ENCODE assay signal across 8 cellular contexts in genomic region chr18:41745166-41746049, GRCh38.
DNase-seq lines count a peak whose midpoint lies in the region; ATAC-seq and TF ChIP-seq lines count a peak whose summit lies in the region.

No MANE protein-coding gene starts in this region.

- peaks cover 2% of the 10 kb centered on the region for H3K27me3 Mint-ChIP-seq in neural progenitor cell (ENCODE audit: insufficient read depth, low read depth)
- H3K27me3 Mint-ChIP-seq in activated T-cell treated with anti-CD3 and anti-CD28 coated beads, Interleukin-2, amount 50 U/mL, for 24 hours, result no peaks in the 10 kb centered on the region

- H3K4me3 Mint-ChIP-seq in neural progenitor cell, result peak overlapping the region; percentile 71
- no peak overlapping the region for H3K4me3 Mint-ChIP-seq in activated T-cell treated with anti-CD3 and anti-CD28 coated beads, Interleukin-2, amount 50 U/mL, for 24 hours

- H3K9ac ChIP-seq in DND-41 (ENCODE audit: low read depth, low read length) (no peak overlapping the region), neural progenitor cell (no peak overlapping the region)

- H4K20me1 ChIP-seq in DND-41 (ENCODE audit: insufficient read depth, low read length) (no peaks in the 10 kb centered on the region), neural progenitor cell (ENCODE audit: low read depth) (peaks cover 3% of the 10 kb centered on the region)

- DNase-seq in DND-41 (peak; percentile 19), NAMALWA (ENCODE audit: low spot score) (peak; percentile 46), RPMI8226 (peak; percentile 57), epithelial cell of esophagus (ENCODE audit: low read depth) (peak; percentile 67), neural progenitor cell (ENCODE audit: low spot score) (peak; percentile 83), vagina (ENCODE audit: extremely low spot score in 2 of 2) (no peak)
- DNase-seq in activated T-cell treated with anti-CD3 and anti-CD28 coated beads, Interleukin-2, amount 50 U/mL, for 24 hours, result no peak

- H3K4me1 Mint-ChIP-seq in neural progenitor cell, result peaks cover 25% of the 10 kb centered on the region
- H3K4me1 Mint-ChIP-seq in activated T-cell treated with anti-CD3 and anti-CD28 coated beads, Interleukin-2, amount 50 U/mL, for 24 hours (ENCODE audit: low read depth), result no peaks in the 10 kb centered on the region

- H3K4me2 ChIP-seq in DND-41 (ENCODE audit: insufficient read depth, low read length) (no peak overlapping the region), neural progenitor cell (peak overlapping the region; percentile 74)

- H3K36me3 Mint-ChIP-seq in neural progenitor cell, result peaks cover 3% of the 10 kb centered on the region
- no peaks in the 10 kb centered on the region for H3K36me3 Mint-ChIP-seq in activated T-cell treated with anti-CD3 and anti-CD28 coated beads, Interleukin-2, amount 50 U/mL, for 24 hours (ENCODE audit: low read depth)

- H3K27ac ChIP-seq in DND-41 (ENCODE audit: low read length) (no peak overlapping the region), neural progenitor cell (peak overlapping the region; percentile 76), vagina (no peak overlapping the region)

- H3K79me2 ChIP-seq in DND-41 (ENCODE audit: insufficient read depth, low read length) (no peaks in the 10 kb centered on the region), neural progenitor cell (ENCODE audit: low read depth) (no peaks in the 10 kb centered on the region)

- H3K4me3 ChIP-seq in DND-41 (ENCODE audit: low read depth in 1 of 2, low read length in 2 of 2), result no peak overlapping the region
- H3K4me3 ChIP-seq in epithelial cell of esophagus (ENCODE audit: low read length), result no peak overlapping the region
- H3K4me3 ChIP-seq in neural progenitor cell, result peak overlapping the region; percentile 22
- no peak overlapping the region for H3K4me3 ChIP-seq in vagina

- no peak overlapping the region for H2AFZ ChIP-seq in DND-41 (ENCODE audit: low read depth, low read length)
- H2AFZ ChIP-seq in neural progenitor cell (replicated peaks), result no peak overlapping the region

- H3K9me3 ChIP-seq in DND-41 (ENCODE audit: insufficient read depth, low read length, severe bottlenecking) (no peaks in the 10 kb centered on the region), neural progenitor cell (ENCODE audit: low read depth) (no peaks in the 10 kb centered on the region), vagina (no peaks in the 10 kb centered on the region)

- H3F3A ChIP-seq in neural progenitor cell (ENCODE audit: low read depth), result peaks cover 28% of the 10 kb centered on the region

- H3K36me3 ChIP-seq in DND-41 (ENCODE audit: insufficient read depth, low read length), result no peaks in the 10 kb centered on the region
- H3K36me3 ChIP-seq in neural progenitor cell, result no peaks in the 10 kb centered on the region
- no peaks in the 10 kb centered on the region for H3K36me3 ChIP-seq in vagina

- peak; percentile 57; the same call in 1 of the 3 replicates for ATAC-seq in DND-41 (ENCODE audit: insufficient read depth, low read depth)
- peak; percentile 66 for ATAC-seq in GM21717 (IDR thresholded peaks at IDR 0.05; ENCODE audit: unreplicated experiment)

- peak; percentile 55 for TF ChIP-seq CTCF in DND-41 (IDR thresholded peaks at IDR 0.05; ENCODE audit: borderline replicate concordance, extremely low read depth, low read length, poor library complexity, severe bottlenecking)
- TF ChIP-seq CTCF in epithelial cell of esophagus (IDR thresholded peaks at IDR 0.05; ENCODE audit: insufficient read depth, low read depth, low read length, missing control alignments), result peak; percentile 88
- peak; percentile 89 for TF ChIP-seq CTCF in neural progenitor cell (IDR thresholded peaks at IDR 0.05)
- peak in 1 of 3 experiments; percentile 23 for TF ChIP-seq CTCF in vagina (IDR thresholded peaks at IDR 0.05)

- intact Hi-C loops in vagina (cut with DNase I), result no loop called here

- TF ChIP-seq POLR2A in vagina (IDR thresholded peaks at IDR 0.05), result no peak

- H3K27ac Mint-ChIP-seq in neural progenitor cell, result no peak overlapping the region
- H3K27ac Mint-ChIP-seq in activated T-cell treated with anti-CD3 and anti-CD28 coated beads, Interleukin-2, amount 50 U/mL, for 24 hours, result no peak overlapping the region

- H3K9me3 Mint-ChIP-seq in neural progenitor cell, result peaks cover 5% of the 10 kb centered on the region
- peaks cover 2% of the 10 kb centered on the region for H3K9me3 Mint-ChIP-seq in activated T-cell treated with anti-CD3 and anti-CD28 coated beads, Interleukin-2, amount 50 U/mL, for 24 hours

- no peaks in the 10 kb centered on the region for H3K27me3 ChIP-seq in DND-41 (ENCODE audit: insufficient read depth, low read length, poor library complexity)
- no peaks in the 10 kb centered on the region for H3K27me3 ChIP-seq in neural progenitor cell
- H3K27me3 ChIP-seq in vagina, result no peaks in the 10 kb centered on the region

- H3K4me1 ChIP-seq in DND-41 (ENCODE audit: insufficient read depth, low read length) (no peaks in the 10 kb centered on the region), neural progenitor cell (peaks cover 29% of the 10 kb centered on the region), vagina (no peaks in the 10 kb centered on the region)

Comparison
In these comparisons a context has a peak if more than half of its experiments do, and no peak if none do; other contexts are left out.
1. DNase-seq: peak in DND-41 (single experiment), NAMALWA (single experiment), RPMI8226 (single experiment), epithelial cell of esophagus (single experiment) and neural progenitor cell (single experiment); none in vagina (0 of 2) and activated T-cell treated with anti-CD3 and anti-CD28 coated beads, Interleukin-2, amount 50 U/mL, for 24 hours (single experiment).